1 cellular context compared by ENCODE assay signal in the genomic region with DNA sequence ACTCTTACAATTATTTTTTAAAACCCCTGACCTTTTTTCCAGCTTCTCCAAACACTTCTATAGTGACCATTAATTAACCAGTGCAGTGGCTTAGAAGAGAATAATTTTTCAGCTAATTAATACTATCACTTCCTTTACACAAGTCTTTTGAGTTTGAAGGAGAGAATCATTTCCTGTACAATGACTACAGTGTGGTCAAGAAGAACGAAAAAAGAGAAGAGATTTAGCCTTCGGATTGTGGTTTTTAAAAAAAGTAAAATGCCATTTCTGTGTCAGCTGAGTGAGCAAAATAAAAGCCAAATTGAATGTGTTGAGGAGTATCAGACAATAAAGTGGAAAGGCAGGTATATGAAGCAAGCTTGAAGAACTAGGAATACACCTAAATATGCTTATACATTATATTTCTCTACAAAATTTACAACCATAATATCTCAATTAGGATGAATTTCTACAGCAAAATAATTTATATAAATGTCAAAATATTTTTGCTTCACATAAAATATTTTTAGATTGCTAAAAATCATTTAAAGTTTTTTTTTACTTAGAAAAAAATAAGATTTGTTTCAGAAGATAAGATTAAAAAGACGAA.
TF ChIP-seq lines count a peak whose summit lies in the region.

No MANE protein-coding gene starts in this region.

TF ChIP-seq in HepG2, 621 proteins besides CTCF, POLR2A, EP300 and RAD21 (continued from another document):
- TF ChIP-seq, protein P1, sequence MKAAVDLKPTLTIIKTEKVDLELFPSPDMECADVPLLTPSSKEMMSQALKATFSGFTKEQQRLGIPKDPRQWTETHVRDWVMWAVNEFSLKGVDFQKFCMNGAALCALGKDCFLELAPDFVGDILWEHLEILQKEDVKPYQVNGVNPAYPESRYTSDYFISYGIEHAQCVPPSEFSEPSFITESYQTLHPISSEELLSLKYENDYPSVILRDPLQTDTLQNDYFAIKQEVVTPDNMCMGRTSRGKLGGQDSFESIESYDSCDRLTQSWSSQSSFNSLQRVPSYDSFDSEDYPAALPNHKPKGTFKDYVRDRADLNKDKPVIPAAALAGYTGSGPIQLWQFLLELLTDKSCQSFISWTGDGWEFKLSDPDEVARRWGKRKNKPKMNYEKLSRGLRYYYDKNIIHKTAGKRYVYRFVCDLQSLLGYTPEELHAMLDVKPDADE (CRISPR knock-in tag; IDR thresholded peaks at IDR 0.05), result no peak
- TF ChIP-seq MAFK (conservative IDR thresholded peaks at IDR 0.05 in 1 of 2, IDR thresholded peaks at IDR 0.05 in 1 of 2; ENCODE audit: low read length in 2 of 2) (peak; percentile 24 to 56; a peak in 2 of 4 replicates), ATM (IDR thresholded peaks at IDR 0.05; ENCODE audit: borderline replicate concordance) (no peak), ZNF282 (IDR thresholded peaks at IDR 0.05; ENCODE audit: partially characterized antibody) (no peak), MEIS1 (CRISPR knock-in tag; IDR thresholded peaks at IDR 0.05; ENCODE audit: borderline replicate concordance) (no peak), SOX5 (CRISPR knock-in tag; IDR thresholded peaks at IDR 0.05; ENCODE audit: borderline replicate concordance) (no peak), ZNF547 (CRISPR knock-in tag; IDR thresholded peaks at IDR 0.05) (no peak), MAFF (IDR thresholded peaks at IDR 0.05; ENCODE audit: low read depth, low read length) (peak; percentile 38; the same call in 1 of the 2 replicates)
- TF ChIP-seq, protein P2, sequence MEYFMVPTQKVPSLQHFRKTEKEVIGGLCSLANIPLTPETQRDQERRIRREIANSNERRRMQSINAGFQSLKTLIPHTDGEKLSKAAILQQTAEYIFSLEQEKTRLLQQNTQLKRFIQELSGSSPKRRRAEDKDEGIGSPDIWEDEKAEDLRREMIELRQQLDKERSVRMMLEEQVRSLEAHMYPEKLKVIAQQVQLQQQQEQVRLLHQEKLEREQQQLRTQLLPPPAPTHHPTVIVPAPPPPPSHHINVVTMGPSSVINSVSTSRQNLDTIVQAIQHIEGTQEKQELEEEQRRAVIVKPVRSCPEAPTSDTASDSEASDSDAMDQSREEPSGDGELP (IDR thresholded peaks at IDR 0.05; ENCODE audit: borderline replicate concordance, low read depth), result no peak
